Comparison of ENCODE assay signal across 11 cellular contexts in genomic region chr5:169856571-169856970, GRCh38.
A peak's percentile ranks its signal among the peaks of the same experiment; 100 is the strongest.
DNase-seq lines count a peak whose midpoint lies in the region; ATAC-seq and TF ChIP-seq lines count a peak whose summit lies in the region.
"Had no signal": no experiment of that assay in that cellular context is flagged by ENCODE, and none has a peak within 500 bp of the region (broad histone marks: within the 10 kb centered on the region; RNA-seq: fewer than 3 reads in every experiment).

No MANE protein-coding gene starts in this region.

- TF ChIP-seq EP300 in SK-N-SH (IDR thresholded peaks at IDR 0.05; ENCODE audit: borderline replicate concordance in 1 of 2, low read depth in 1 of 2, low read length in 1 of 2) (0 out of 4 replicates have a peak, but pooled peaks of 1 of the 2 experiments have one; percentile 17), sigmoid colon (IDR thresholded peaks at IDR 0.05) (no peak)

- ATAC-seq in HG03159 (IDR thresholded peaks at IDR 0.05; ENCODE audit: unreplicated experiment) = no peak

- no peaks in the 10 kb centered on the region for H3K9me2 ChIP-seq in SK-N-SH

- H3K36me3 ChIP-seq in A673 (ENCODE audit: insufficient read depth, low read length, poor library complexity, severe bottlenecking) = no peaks in the 10 kb centered on the region
- H3K36me3 ChIP-seq in SK-N-SH (replicated peaks in 1 of 2; ENCODE audit: control insufficient read depth in 1 of 2, insufficient read depth in 2 of 2, low read length in 1 of 2) = peaks cover 0 to 12% of the 10 kb centered on the region in 2 experiments
- no peaks in the 10 kb centered on the region for H3K36me3 ChIP-seq in sigmoid colon
- H3K36me3 ChIP-seq: SJSA1, transverse colon had no signal

- no peak for TF ChIP-seq RAD21 in SK-N-SH (IDR thresholded peaks at IDR 0.05; ENCODE audit: low read length)

- H3K9me3 ChIP-seq in A673 (ENCODE audit: low read depth, low read length, poor library complexity, severe bottlenecking) = no peaks in the 10 kb centered on the region
- H3K9me3 ChIP-seq in SK-N-SH = no peaks in the 10 kb centered on the region
- H3K9me3 ChIP-seq in sigmoid colon = no peaks in the 10 kb centered on the region
- H3K9me3 ChIP-seq: transverse colon had no signal

- no TSS peak for BruUV-seq in A673 (replicated peaks; lab: Mats Ljungman, UMichigan)

- H3K27me3 ChIP-seq in A673 (replicated peaks; ENCODE audit: insufficient read depth, low read depth, low read length, poor library complexity) (no peaks in the 10 kb centered on the region), SK-N-SH (ENCODE audit: insufficient read depth) (no peaks in the 10 kb centered on the region), sigmoid colon (no peaks in the 10 kb centered on the region)
- H3K27me3 ChIP-seq: SJSA1, transverse colon had no signal

- WGBS in SK-N-SH (ENCODE audit: low lambda C conversion rate) = 13% methylated on average over 2 of the region's 2 CpGs
- WGBS in sigmoid colon, 2 donors = 80 to 93% methylated on average over 2 of the region's 2 CpGs

- TF ChIP-seq POLR2A in sigmoid colon (IDR thresholded peaks at IDR 0.05) = no peak

- DNase-seq in A673 (ENCODE audit: low spot score) (peak; percentile 9), GM04503 (ENCODE audit: low read depth) (peak; percentile 68), SK-N-SH (no peak), fibroblast of the aortic adventitia (ENCODE audit: low read depth) (peak; percentile 86), NCI-H345 (lab: John Stamatoyannopoulos, UW) (no peak), mucosa of gallbladder (ENCODE audit: low spot score) (no peak), sigmoid colon (no peak)
- DNase-seq: stimulated activated CD4-positive, alpha-beta T cell treated with anti-CD3 and anti-CD28 coated beads, Interleukin-2, amount 100 ng/mL, for 48 hours; transverse colon had no signal

- POLR2A ChIA-PET in A673 (lab: Charles Lee; ENCODE audit: low non-redundant PET) (no interaction called here), SK-N-SH (lab: Yijun Ruan, JAX) (no interaction called here)

- H3K4me3 ChIP-seq in A673 (ENCODE audit: low read depth, low read length, poor library complexity, severe bottlenecking) = no peak overlapping the region
- H3K4me3 ChIP-seq in SK-N-SH (ENCODE audit: low read depth in 2 of 2, low read length in 1 of 2) = no peak overlapping the region
- H3K4me3 ChIP-seq in fibroblast of the aortic adventitia (ENCODE audit: low read depth, low read length) = no peak overlapping the region
- H3K4me3 ChIP-seq in sigmoid colon = no peak overlapping the region
- H3K4me3 ChIP-seq: SJSA1, transverse colon had no signal

- no peak overlapping the region; the same call in 1 of the 2 replicates for H3K4me2 ChIP-seq in SK-N-SH

- CTCF ChIA-PET in A673 (lab: Charles Lee) (no interaction called here), SK-N-SH (lab: Yijun Ruan, JAX) (interaction anchor here (1.2 kb wide), 1 partner anchor 30 kb away, joined by 3 read pairs; no protein-coding TSS in a partner anchor)

- no peak for TF ChIP-seq CTCF in A673 (conservative IDR thresholded peaks at IDR 0.05; ENCODE audit: low read depth, low read length)
- TF ChIP-seq CTCF in SK-N-SH (IDR thresholded peaks at IDR 0.05) = no peak
- no peak for TF ChIP-seq CTCF in fibroblast of the aortic adventitia (IDR thresholded peaks at IDR 0.05; ENCODE audit: insufficient read depth, low read length)
- no peak for TF ChIP-seq CTCF in sigmoid colon (IDR thresholded peaks at IDR 0.05)

- H3K27ac ChIP-seq in A673 (ENCODE audit: low read depth, low read length, poor library complexity, severe bottlenecking) (no peak overlapping the region), SK-N-SH (ENCODE audit: low read depth in 2 of 2, low read length in 1 of 2) (peak overlapping the region; percentile 25 to 63; a peak in 3 of 4 replicates), sigmoid colon (no peak overlapping the region)
- H3K27ac ChIP-seq: SJSA1, transverse colon had no signal

- H4K20me1 ChIP-seq in SK-N-SH (ENCODE audit: insufficient read depth) = no peaks in the 10 kb centered on the region

- H3K4me1 ChIP-seq in A673 (ENCODE audit: insufficient read depth, low read length, poor library complexity, severe bottlenecking) (no peaks in the 10 kb centered on the region), SK-N-SH (ENCODE audit: control insufficient read depth in 1 of 2, insufficient read depth in 2 of 2, low read depth in 1 of 2, low read length in 1 of 2) (peaks cover 0 to 4% of the 10 kb centered on the region in 2 experiments; a peak in 1 of 4 replicates), sigmoid colon (no peaks in the 10 kb centered on the region)
- H3K4me1 ChIP-seq: transverse colon had no signal

- H3K9ac ChIP-seq in SK-N-SH = no peak overlapping the region

- no peak overlapping the region for H2AFZ ChIP-seq in SK-N-SH (ENCODE audit: low read depth)

- peaks cover 13% of the 10 kb centered on the region for H3F3A ChIP-seq in SK-N-SH (replicated peaks; ENCODE audit: insufficient read depth)

- no peaks in the 10 kb centered on the region for H3K79me2 ChIP-seq in SK-N-SH (ENCODE audit: insufficient read depth)

- intact Hi-C loops in A673 (cut with micrococcal nuclease; ENCODE audit: unreplicated experiment) (no loop called here), sigmoid colon (cut with DNase I) (no loop called here)

TF ChIP-seq in SK-N-SH, 30 proteins besides CTCF, POLR2A, EP300 and RAD21:
- TF ChIP-seq FOSL2 (IDR thresholded peaks at IDR 0.05; ENCODE audit: borderline replicate concordance, low read depth) (peak; percentile 83; the same call in 1 of the 2 replicates), TCF12 (IDR thresholded peaks at IDR 0.05) (peak; percentile 47), POLR2AphosphoS5 (IDR thresholded peaks at IDR 0.05; ENCODE audit: low read depth, low read length) (no peak), MAX (IDR thresholded peaks at IDR 0.05; ENCODE audit: low read depth) (0 out of 2 replicates have a peak, but pooled peaks have one; percentile 45), GATA2 (CRISPR knock-in tag; IDR thresholded peaks at IDR 0.05) (no peak), PBX3 (IDR thresholded peaks at IDR 0.05) (peak; percentile 33; the same call in 1 of the 2 replicates), JUND (IDR thresholded peaks at IDR 0.05) (peak; percentile 77)

Comparison
In these comparisons a context has a peak if more than half of its experiments do, and no peak if none do; other contexts are left out.
1. DNase-seq: peak in A673 (single experiment), GM04503 (single experiment) and fibroblast of the aortic adventitia (single experiment); none in SK-N-SH (single experiment), NCI-H345 (single experiment), mucosa of gallbladder (single experiment) and sigmoid colon (single experiment).
2. H3K27ac ChIP-seq: peak in SK-N-SH (2 of 2); none in A673 (single experiment) and sigmoid colon (0 of 4).